8 cellular contexts compared by ENCODE assay signal in the genomic region with DNA sequence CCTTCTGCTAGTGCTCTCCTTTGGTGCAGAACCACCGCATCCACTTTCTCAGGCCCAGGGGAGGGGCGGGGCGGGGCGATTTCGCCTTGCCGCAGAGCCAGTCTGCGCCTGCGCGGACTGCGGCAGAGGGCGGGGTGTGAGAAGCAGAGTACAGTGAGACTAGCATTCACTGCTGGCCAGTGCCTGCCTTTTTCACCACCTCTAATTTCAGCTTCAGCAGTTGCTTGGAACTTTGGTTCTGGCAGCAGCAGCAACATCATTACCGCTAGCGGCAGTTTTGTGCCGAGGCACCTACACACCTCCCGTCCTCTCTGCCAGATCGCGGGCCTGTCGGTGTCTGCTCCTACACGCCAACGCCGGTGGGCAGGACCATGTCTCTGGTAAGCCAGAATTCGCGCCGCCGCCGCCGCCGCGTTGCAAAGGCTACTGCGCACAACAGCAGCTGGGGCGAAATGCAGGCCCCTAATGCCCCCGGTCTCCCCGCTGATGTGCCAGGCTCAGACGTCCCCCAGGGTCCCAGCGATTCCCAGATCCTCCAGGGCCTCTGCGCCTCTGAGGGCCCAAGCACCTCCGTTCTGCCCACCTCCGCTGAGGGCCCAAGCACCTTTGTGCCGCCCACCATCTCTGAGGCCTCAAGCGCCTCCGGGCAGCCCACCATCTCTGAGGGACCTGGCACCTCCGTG. TPM values are rescaled to one million over a fixed set of nuclear protein-coding genes. Genes with fewer than 3 reads are reported as not detected.
DNase-seq lines count a peak whose midpoint lies in the region; ATAC-seq and TF ChIP-seq lines count a peak whose summit lies in the region.

A gene with protein sequence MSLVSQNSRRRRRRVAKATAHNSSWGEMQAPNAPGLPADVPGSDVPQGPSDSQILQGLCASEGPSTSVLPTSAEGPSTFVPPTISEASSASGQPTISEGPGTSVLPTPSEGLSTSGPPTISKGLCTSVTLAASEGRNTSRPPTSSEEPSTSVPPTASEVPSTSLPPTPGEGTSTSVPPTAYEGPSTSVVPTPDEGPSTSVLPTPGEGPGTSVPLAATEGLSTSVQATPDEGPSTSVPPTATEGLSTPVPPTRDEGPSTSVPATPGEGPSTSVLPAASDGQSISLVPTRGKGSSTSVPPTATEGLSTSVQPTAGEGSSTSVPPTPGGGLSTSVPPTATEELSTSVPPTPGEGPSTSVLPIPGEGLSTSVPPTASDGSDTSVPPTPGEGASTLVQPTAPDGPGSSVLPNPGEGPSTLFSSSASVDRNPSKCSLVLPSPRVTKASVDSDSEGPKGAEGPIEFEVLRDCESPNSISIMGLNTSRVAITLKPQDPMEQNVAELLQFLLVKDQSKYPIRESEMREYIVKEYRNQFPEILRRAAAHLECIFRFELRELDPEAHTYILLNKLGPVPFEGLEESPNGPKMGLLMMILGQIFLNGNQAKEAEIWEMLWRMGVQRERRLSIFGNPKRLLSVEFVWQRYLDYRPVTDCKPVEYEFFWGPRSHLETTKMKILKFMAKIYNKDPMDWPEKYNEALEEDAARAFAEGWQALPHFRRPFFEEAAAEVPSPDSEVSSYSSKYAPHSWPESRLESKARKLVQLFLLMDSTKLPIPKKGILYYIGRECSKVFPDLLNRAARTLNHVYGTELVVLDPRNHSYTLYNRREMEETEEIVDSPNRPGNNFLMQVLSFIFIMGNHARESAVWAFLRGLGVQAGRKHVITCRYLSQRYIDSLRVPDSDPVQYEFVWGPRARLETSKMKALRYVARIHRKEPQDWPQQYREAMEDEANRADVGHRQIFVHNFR (plus strand): TSS at position 151 of the 683 bp plus-strand sequence. CDS start 221 bp downstream, at position 372.

- H3K27ac Mint-ChIP-seq in CD8-positive, alpha-beta memory T cell = peak within 1 kb of the TSS; percentile 93 to 100 (median 95)
- peak within 1 kb of the TSS; percentile 50 for H3K27ac Mint-ChIP-seq in activated naive CD4-positive, alpha-beta T cell treated with anti-CD3 and anti-CD28 coated beads for 36 hours

- POLR2A ChIA-PET in CD8-positive, alpha-beta memory T cell (lab: Charles Lee) = interaction anchor here (0.6 to 0.7 kb wide), 2 partner anchors 1309 to 1471 kb away, joined by 3 to 5 read pairs; no protein-coding TSS in a partner anchor

- no peaks in the 10 kb centered on the region for H3K9me3 ChIP-seq in CD8-positive, alpha-beta memory T cell (ENCODE audit: low read length)
- H3K9me3 ChIP-seq in Peyer's patch = no peaks in the 10 kb centered on the region
- H3K9me3 ChIP-seq in suprapubic skin = no peaks in the 10 kb centered on the region

- intact Hi-C loops in activated naive CD4-positive, alpha-beta T cell treated with anti-CD3 and anti-CD28 coated beads for 36 hours (cut with micrococcal nuclease) = loop anchor here (5.0 to 10.0 kb wide), 3 partner anchors 255 to 1470 kb away; a partner anchor contains a TSS

- WGBS in suprapubic skin = 35% methylated on average over 34 of the region's 42 CpGs

- H3K27me3 Mint-ChIP-seq in CD8-positive, alpha-beta memory T cell = peaks cover under 1 to 4% of the 10 kb centered on the region in 2 donors
- no peaks in the 10 kb centered on the region for H3K27me3 Mint-ChIP-seq in activated naive CD4-positive, alpha-beta T cell treated with anti-CD3 and anti-CD28 coated beads for 36 hours (ENCODE audit: low read depth)

- no peaks in the 10 kb centered on the region for H3K36me3 ChIP-seq in CD8-positive, alpha-beta memory T cell (ENCODE audit: insufficient read depth, low read length)
- no peaks in the 10 kb centered on the region for H3K36me3 ChIP-seq in Peyer's patch
- no peaks in the 10 kb centered on the region for H3K36me3 ChIP-seq in suprapubic skin

- peak within 1 kb of the TSS; percentile 59 for H3K27ac ChIP-seq in CD8-positive, alpha-beta memory T cell (ENCODE audit: low read depth, low read length)
- H3K27ac ChIP-seq in Peyer's patch (peak within 1 kb of the TSS in 3 of 4 donors; percentile 2 to 70 (median 53)), suprapubic skin (no peak within 1 kb of the TSS)

- peaks cover 27 to 49% (median 41%) of the 10 kb centered on the region in 3 donors for H3K4me1 Mint-ChIP-seq in CD8-positive, alpha-beta memory T cell
- peaks cover 25% of the 10 kb centered on the region for H3K4me1 Mint-ChIP-seq in activated naive CD4-positive, alpha-beta T cell treated with anti-CD3 and anti-CD28 coated beads for 36 hours (ENCODE audit: low read depth)

- H3K4me1 ChIP-seq in CD8-positive, alpha-beta memory T cell (ENCODE audit: insufficient read depth, low read length) = peaks cover 30% of the 10 kb centered on the region
- peaks cover 0 to 6% (median 0%) of the 10 kb centered on the region in 4 donors for H3K4me1 ChIP-seq in Peyer's patch
- peaks cover 6% of the 10 kb centered on the region for H3K4me1 ChIP-seq in suprapubic skin

- no peak for TF ChIP-seq POLR2A in Peyer's patch (IDR thresholded peaks at IDR 0.05)
- no peak for TF ChIP-seq POLR2A in suprapubic skin (IDR thresholded peaks at IDR 0.05)

- H3K27me3 ChIP-seq in CD8-positive, alpha-beta memory T cell (ENCODE audit: insufficient read depth, low read length, poor library complexity, severe bottlenecking) = no peaks in the 10 kb centered on the region
- no peaks in the 10 kb centered on the region for H3K27me3 ChIP-seq in Peyer's patch
- H3K27me3 ChIP-seq in suprapubic skin = no peaks in the 10 kb centered on the region

- no peaks in the 10 kb centered on the region for H3K9me3 Mint-ChIP-seq in CD8-positive, alpha-beta memory T cell
- H3K9me3 Mint-ChIP-seq in activated naive CD4-positive, alpha-beta T cell treated with anti-CD3 and anti-CD28 coated beads for 36 hours = no peaks in the 10 kb centered on the region

- peaks cover 0 to 5% (median 0%) of the 10 kb centered on the region in 3 donors for H3K36me3 Mint-ChIP-seq in CD8-positive, alpha-beta memory T cell
- H3K36me3 Mint-ChIP-seq in activated naive CD4-positive, alpha-beta T cell treated with anti-CD3 and anti-CD28 coated beads for 36 hours (ENCODE audit: low read depth) = no peaks in the 10 kb centered on the region

- H3K4me3 ChIP-seq in CD8-positive, alpha-beta memory T cell (ENCODE audit: low read length) = peak within 1 kb of the TSS; percentile 67
- H3K4me3 ChIP-seq in Peyer's patch (peak within 1 kb of the TSS; percentile 53 to 61 (median 58)), suprapubic skin (peak within 1 kb of the TSS; percentile 67)

- peak; percentile 71 for ATAC-seq in GM21360 (IDR thresholded peaks at IDR 0.05; ENCODE audit: unreplicated experiment)

- CTCF ChIA-PET in CD8-positive, alpha-beta memory T cell (lab: Charles Lee) = no interaction called here
- CTCF ChIA-PET in activated naive CD4-positive, alpha-beta T cell treated with anti-CD3 and anti-CD28 coated beads for 36 hours (lab: Charles Lee) = interaction anchor here (0.6 kb wide), 1 partner anchor 33 kb away, joined by 3 read pairs; no protein-coding TSS in a partner anchor

- TF ChIP-seq EP300 in suprapubic skin (IDR thresholded peaks at IDR 0.05) = no peak

- DNase-seq in CD8-positive, alpha-beta memory T cell = peak; percentile 70 to 87 (median 74)
- peak; percentile 59 for DNase-seq in HT1080 (ENCODE audit: low read depth)
- peak; percentile 66 to 90 (median 80) for DNase-seq in Peyer's patch
- DNase-seq in activated naive CD4-positive, alpha-beta T cell treated with anti-CD3 and anti-CD28 coated beads for 36 hours = peak; percentile 82
- peak; percentile 76 for DNase-seq in globus pallidus (ENCODE audit: low spot score)
- peak; percentile 65 for DNase-seq in occipital lobe (lab: John Stamatoyannopoulos, UW)
- peak; percentile 71 to 76 for DNase-seq in suprapubic skin (ENCODE audit: low spot score in 2 of 2)

- peak within 1 kb of the TSS; percentile 90 to 99 (median 93) for H3K4me3 Mint-ChIP-seq in CD8-positive, alpha-beta memory T cell
- H3K4me3 Mint-ChIP-seq in activated naive CD4-positive, alpha-beta T cell treated with anti-CD3 and anti-CD28 coated beads for 36 hours = peak within 1 kb of the TSS; percentile 81

- TF ChIP-seq CTCF in Peyer's patch (IDR thresholded peaks at IDR 0.05) (no peak), suprapubic skin (IDR thresholded peaks at IDR 0.05) (no peak)

RNA-seq across cellular contexts. Expression of the gene that starts here (rescaled TPM):
- total RNA-seq in CD8-positive, alpha-beta memory T cell = 1 to 10 TPM; 3.6 to 3.9 TPM
- polyA plus RNA-seq in CD8-positive, alpha-beta memory T cell = 5.6 TPM
- total RNA-seq in HT1080 (2014; rRNA removed; shearing (Covaris generic)) = 0.73 and 1.2 TPM in 2 replicates
- 1.3 and 1.4 TPM in 2 replicates for polyA plus RNA-seq in HT1080 (2015; cell fraction: cytosol; rRNA removed)
- 4.6 and 4.8 TPM in 2 replicates for polyA plus RNA-seq in HT1080 (2015; cell fraction: nucleus; rRNA removed)
- total RNA-seq in Peyer's patch (under 1 TPM in 2 of 4 donors, not detected in 2; 0.35 to 0.80 TPM), occipital lobe (12.6 TPM), suprapubic skin (1 to 10 TPM; 1.5 to 5.3 (median 3.8) TPM)
- 1 to 10 TPM; 3.0 to 3.1 TPM for total RNA-seq in activated naive CD4-positive, alpha-beta T cell treated with anti-CD3 and anti-CD28 coated beads for 36 hours

Comparison
In these comparisons a context has a peak if more than half of its experiments do, and no peak if none do; other contexts are left out.
1. Peak in DNase-seq, H3K4me3 ChIP-seq and H3K27ac ChIP-seq in Peyer's patch; RNA of the gene not detected or under 1 TPM.